In genomic region chr15:59247364-59247763, GRCh38 we compare ENCODE assay signal across 8 cellular contexts. TPM values are rescaled to one million over a fixed set of nuclear protein-coding genes. Genes with fewer than 3 reads are reported as not detected.
DNase-seq lines count a peak whose midpoint lies in the region; ATAC-seq and TF ChIP-seq lines count a peak whose summit lies in the region.

No MANE protein-coding gene starts in this region.

- ATAC-seq in activated T-cell treated with anti-CD3 and anti-CD28 coated beads, Interleukin-2, amount 50 U/mL, for 4 hours, result peak; percentile 73 to 75
- ATAC-seq in HG03442 (IDR thresholded peaks at IDR 0.05; ENCODE audit: unreplicated experiment), result no peak

- H3K4me1 Mint-ChIP-seq in activated T-cell treated with anti-CD3 and anti-CD28 coated beads, Interleukin-2, amount 50 U/mL, for 4 hours (ENCODE audit: low read depth), result peaks cover 9% of the 10 kb centered on the region

- H2AFZ ChIP-seq in osteoblast (ENCODE audit: low read length), result no peak overlapping the region

- H3K36me3 ChIP-seq in BE2C, result no peaks in the 10 kb centered on the region
- peaks cover 30% of the 10 kb centered on the region for H3K36me3 ChIP-seq in osteoblast (ENCODE audit: insufficient read depth, low read length)

- peaks cover 13% of the 10 kb centered on the region for H3K27me3 ChIP-seq in BE2C
- H3K27me3 ChIP-seq in osteoblast (ENCODE audit: insufficient read depth, low read length), result no peaks in the 10 kb centered on the region

- no peaks in the 10 kb centered on the region for H3K36me3 Mint-ChIP-seq in activated T-cell treated with anti-CD3 and anti-CD28 coated beads, Interleukin-2, amount 50 U/mL, for 4 hours (ENCODE audit: insufficient read depth)

- no peaks in the 10 kb centered on the region for H3K9me3 Mint-ChIP-seq in activated T-cell treated with anti-CD3 and anti-CD28 coated beads, Interleukin-2, amount 50 U/mL, for 4 hours

- TF ChIP-seq CTCF in BE2C (IDR thresholded peaks at IDR 0.05; ENCODE audit: low read depth, low read length) (peak; percentile 73), fibroblast of villous mesenchyme (IDR thresholded peaks at IDR 0.05; ENCODE audit: insufficient read depth, low read depth, low read length) (peak; percentile 70), osteoblast (IDR thresholded peaks at IDR 0.05; ENCODE audit: extremely low read depth, low read depth, low read length) (peak; percentile 68)

- H3K9me3 ChIP-seq in BE2C (no peaks in the 10 kb centered on the region), osteoblast (ENCODE audit: low read depth, low read length) (no peaks in the 10 kb centered on the region)

- no peak overlapping the region for H3K4me3 Mint-ChIP-seq in activated T-cell treated with anti-CD3 and anti-CD28 coated beads, Interleukin-2, amount 50 U/mL, for 4 hours

- DNase-seq in BE2C, result peak; percentile 49
- peak; percentile 73 for DNase-seq in HCEC 1CT
- DNase-seq in OCI-M1 (lab: John Stamatoyannopoulos, UW), result peak; percentile 71
- peak; percentile 32 for DNase-seq in activated T-cell treated with anti-CD3 and anti-CD28 coated beads, Interleukin-2, amount 50 U/mL, for 4 hours
- peak; percentile 78 for DNase-seq in fibroblast of villous mesenchyme (ENCODE audit: low read depth)
- peak; percentile 65 for DNase-seq in osteoblast (ENCODE audit: insufficient read length, low spot score, missing footprints)
- DNase-seq in ureter (ENCODE audit: low spot score), result peak; percentile 54

- H4K20me1 ChIP-seq in osteoblast (ENCODE audit: insufficient read depth, low read length), result peaks cover 9% of the 10 kb centered on the region

- H3K4me2 ChIP-seq in osteoblast (ENCODE audit: insufficient read depth, low read length), result no peak overlapping the region

- no peak overlapping the region for H3K27ac ChIP-seq in osteoblast (ENCODE audit: low read depth, low read length)

- no peaks in the 10 kb centered on the region for H3K27me3 Mint-ChIP-seq in activated T-cell treated with anti-CD3 and anti-CD28 coated beads, Interleukin-2, amount 50 U/mL, for 4 hours (ENCODE audit: low read depth)

- no peak overlapping the region for H3K4me3 ChIP-seq in BE2C (ENCODE audit: low read depth, low read length)
- no peak overlapping the region for H3K4me3 ChIP-seq in fibroblast of villous mesenchyme (ENCODE audit: low read depth, low read length)
- no peak overlapping the region for H3K4me3 ChIP-seq in osteoblast (ENCODE audit: insufficient read depth, low read length)

- no peaks in the 10 kb centered on the region for H3K4me1 ChIP-seq in BE2C
- no peaks in the 10 kb centered on the region for H3K4me1 ChIP-seq in osteoblast (ENCODE audit: insufficient read depth, low read length)

- H3K79me2 ChIP-seq in osteoblast (ENCODE audit: insufficient read depth, low read length), result peaks cover 8% of the 10 kb centered on the region

RNA-seq across cellular contexts. Expression of gene LDHAL6B, which starts 40.7 kb away (rescaled TPM):
- not detected for polyA plus RNA-seq in BE2C (2012; ENCODE audit: insufficient read depth, insufficient read length, low read depth)
- not detected for total RNA-seq in activated T-cell treated with anti-CD3 and anti-CD28 coated beads, Interleukin-2, amount 50 U/mL, for 4 hours
- not detected in 2 replicates for total RNA-seq in fibroblast of villous mesenchyme
- not detected in 2 replicates for total RNA-seq in osteoblast
- total RNA-seq in ureter, result not detected
